8 cellular contexts compared by ENCODE assay signal in the genomic region with DNA sequence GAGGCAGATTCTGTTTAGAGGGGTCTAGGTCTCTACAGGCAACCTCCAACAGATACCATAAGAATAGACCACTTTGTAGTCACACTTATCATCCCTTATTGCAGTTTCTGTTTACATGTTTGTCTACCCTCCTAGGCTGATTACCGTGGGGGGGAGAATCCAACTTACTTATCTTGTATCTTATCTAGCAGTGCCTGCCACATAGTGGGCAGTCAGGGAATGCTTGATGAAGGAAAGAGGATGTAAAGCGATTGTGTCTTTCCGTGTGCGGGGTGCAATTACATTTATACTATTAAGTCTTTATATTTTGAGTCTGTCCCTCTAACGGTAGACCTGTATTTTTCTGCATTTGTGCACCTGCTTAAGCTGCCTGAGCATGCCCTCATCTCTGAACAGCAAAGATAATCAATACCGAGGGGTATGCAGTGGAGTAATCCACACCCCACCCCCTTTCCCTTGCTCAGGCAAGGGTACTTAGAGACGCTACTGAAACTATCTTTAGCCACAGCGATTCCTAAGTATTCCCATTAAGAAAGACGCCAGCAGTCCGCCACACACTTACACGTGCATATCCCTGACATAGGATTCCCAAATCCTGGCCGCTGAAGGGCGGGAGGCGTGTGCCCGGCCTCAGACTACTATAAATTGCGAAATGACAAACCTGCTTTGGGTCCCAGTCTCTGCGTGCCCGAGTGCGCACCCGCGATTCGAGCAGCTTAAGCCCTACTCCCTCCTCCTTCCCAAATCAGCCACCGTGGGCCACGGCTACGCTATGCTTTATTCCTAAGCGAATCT. TPM values are rescaled to one million over a fixed set of nuclear protein-coding genes. Genes with fewer than 3 reads are reported as not detected.
DNase-seq lines count a peak whose midpoint lies in the region; ATAC-seq and TF ChIP-seq lines count a peak whose summit lies in the region.

No MANE protein-coding gene starts in this region.

- H3K9ac ChIP-seq in colonic mucosa (ENCODE audit: low read depth in 2 of 2, low read length in 2 of 2) (peak overlapping the region in 1 of 2 donors; percentile 80), muscle layer of colon (ENCODE audit: low read length) (no peak overlapping the region)

- H3K27ac ChIP-seq in colonic mucosa (peak overlapping the region; percentile 60), muscle layer of colon (ENCODE audit: low read depth, low read length) (peak overlapping the region; percentile 83)

- no peak for DNase-seq in activated CD4-positive, alpha-beta T cell treated with anti-CD3 and anti-CD28 coated beads, Interleukin-2, amount 10 ng/mL, durations not matched to agents 24 days and 14 days
- no peak for DNase-seq in activated CD4-positive, alpha-beta T cell treated with anti-CD3 and anti-CD28 coated beads for 1 hour
- peak; percentile 59 for DNase-seq in NCI-H2196 (lab: John Stamatoyannopoulos, UW; ENCODE audit: unreplicated experiment)
- no peak for DNase-seq in colonic mucosa
- DNase-seq in NOMO-1 (lab: John Stamatoyannopoulos, UW; ENCODE audit: unreplicated experiment in 2 of 2), result no peak

- H3K9me3 ChIP-seq in colonic mucosa (no peaks in the 10 kb centered on the region), muscle layer of colon (ENCODE audit: low read length) (no peaks in the 10 kb centered on the region)

- intact Hi-C loops in activated CD4-positive, alpha-beta T cell treated with anti-CD3 and anti-CD28 coated beads, Interleukin-2, amount 10 ng/mL, durations not matched to agents 24 days and 14 days (cut with micrococcal nuclease), result loop anchor here (2.0 to 10.0 kb wide), 6 partner anchors 15 to 409 kb away; partner anchors contain the start of gene GGNBP2
- intact Hi-C loops in colonic mucosa (cut with DNase I), result no loop called here

- peaks cover 35% of the 10 kb centered on the region for H3K27me3 ChIP-seq in colonic mucosa
- peaks cover 43 to 44% of the 10 kb centered on the region in 2 donors for H3K27me3 ChIP-seq in muscle layer of colon (ENCODE audit: control insufficient read depth in 1 of 2, insufficient read depth in 2 of 2, low read length in 2 of 2)

- H3K9me3 Mint-ChIP-seq in activated CD4-positive, alpha-beta T cell treated with anti-CD3 and anti-CD28 coated beads, Interleukin-2, amount 10 ng/mL, durations not matched to agents 24 days and 14 days, result no peaks in the 10 kb centered on the region

- H3K4me3 ChIP-seq in colonic mucosa (peak overlapping the region; percentile 69), muscle layer of colon (ENCODE audit: low read depth in 1 of 2, low read length in 2 of 2) (peak overlapping the region; percentile 51 to 79)

- peaks cover 44% of the 10 kb centered on the region for H3K27me3 Mint-ChIP-seq in activated CD4-positive, alpha-beta T cell treated with anti-CD3 and anti-CD28 coated beads, Interleukin-2, amount 10 ng/mL, durations not matched to agents 24 days and 14 days

- H3K4me1 ChIP-seq in colonic mucosa (no peaks in the 10 kb centered on the region), muscle layer of colon (ENCODE audit: insufficient read depth, low read length) (peaks cover 23% of the 10 kb centered on the region)

- H3K36me3 ChIP-seq in colonic mucosa (no peaks in the 10 kb centered on the region), muscle layer of colon (ENCODE audit: insufficient read depth, low read length) (peaks cover 8% of the 10 kb centered on the region)

- H3K27ac Mint-ChIP-seq in activated CD4-positive, alpha-beta T cell treated with anti-CD3 and anti-CD28 coated beads, Interleukin-2, amount 10 ng/mL, durations not matched to agents 24 days and 14 days, result peak overlapping the region; percentile 98

- ATAC-seq in GM19035 (IDR thresholded peaks at IDR 0.05; ENCODE audit: unreplicated experiment) (no peak), HG03159 (IDR thresholded peaks at IDR 0.05; ENCODE audit: unreplicated experiment) (no peak)

- peaks cover 39% of the 10 kb centered on the region for H3K36me3 Mint-ChIP-seq in activated CD4-positive, alpha-beta T cell treated with anti-CD3 and anti-CD28 coated beads, Interleukin-2, amount 10 ng/mL, durations not matched to agents 24 days and 14 days (ENCODE audit: low read depth)

- peak overlapping the region; percentile 95 for H3K4me3 Mint-ChIP-seq in activated CD4-positive, alpha-beta T cell treated with anti-CD3 and anti-CD28 coated beads, Interleukin-2, amount 10 ng/mL, durations not matched to agents 24 days and 14 days

- no peak for TF ChIP-seq CTCF in colonic mucosa (IDR thresholded peaks at IDR 0.05)

- peaks cover 46% of the 10 kb centered on the region for H3K4me1 Mint-ChIP-seq in activated CD4-positive, alpha-beta T cell treated with anti-CD3 and anti-CD28 coated beads, Interleukin-2, amount 10 ng/mL, durations not matched to agents 24 days and 14 days

RNA-seq across cellular contexts. Expression of gene AATF, which starts 0.6 kb away (rescaled TPM):
- total RNA-seq in activated CD4-positive, alpha-beta T cell treated with anti-CD3 and anti-CD28 coated beads, Interleukin-2, amount 10 ng/mL, durations not matched to agents 24 days and 14 days, result 116 and 118 TPM in 2 replicates
- total RNA-seq in colonic mucosa, result 10 to 100 TPM; 30.0 to 54.8 TPM

RNA-seq across cellular contexts. Expression of gene LHX1, which starts 10.8 kb away (rescaled TPM):
- total RNA-seq in activated CD4-positive, alpha-beta T cell treated with anti-CD3 and anti-CD28 coated beads, Interleukin-2, amount 10 ng/mL, durations not matched to agents 24 days and 14 days, result 0.44 and 0.57 TPM in 2 replicates
- total RNA-seq in colonic mucosa, result not detected
